In the genomic region with DNA sequence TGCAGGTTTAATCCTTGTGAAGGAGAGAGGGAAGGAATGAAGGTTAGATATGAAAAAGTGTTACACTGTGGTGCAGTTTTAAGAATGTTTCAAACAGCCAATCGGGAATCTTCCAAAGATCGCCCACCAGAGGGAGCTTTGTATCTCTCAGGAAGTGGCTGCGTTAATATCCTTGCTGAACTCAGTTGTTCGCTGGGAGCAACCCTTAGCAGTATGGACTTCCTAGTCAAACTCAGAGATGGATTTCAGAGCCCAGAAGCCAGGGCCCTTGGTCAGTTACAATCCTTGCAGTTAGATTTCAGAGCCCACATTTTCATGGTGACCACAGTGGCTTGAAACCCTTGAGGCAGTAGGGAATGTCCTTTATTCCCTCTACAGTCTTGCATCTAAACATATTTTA, we compare ENCODE assay signal across 9 cellular contexts.
A peak's percentile ranks its signal among the peaks of the same experiment; 100 is the strongest.
DNase-seq lines count a peak whose midpoint lies in the region; ATAC-seq and TF ChIP-seq lines count a peak whose summit lies in the region.
"Had no signal": no experiment of that assay in that cellular context is flagged by ENCODE, and none has a peak within 500 bp of the region (broad histone marks: within the 10 kb centered on the region; RNA-seq: fewer than 3 reads in every experiment).

No MANE protein-coding gene starts in this region.

- H3K27me3 Mint-ChIP-seq in IgD-negative memory B cell, result no peaks in the 10 kb centered on the region
- H3K27me3 Mint-ChIP-seq: naive B cell had no signal

- peaks cover 10 to 38% (median 31%) of the 10 kb centered on the region in 3 donors for H3K4me1 Mint-ChIP-seq in IgD-negative memory B cell

- ATAC-seq in RWPE2 (ENCODE audit: low read depth), result no peak
- ATAC-seq in HG03025 (IDR thresholded peaks at IDR 0.05; ENCODE audit: low FRiP score, unreplicated experiment), result no peak
- ATAC-seq in HG02623 (IDR thresholded peaks at IDR 0.05; ENCODE audit: unreplicated experiment), result no peak

- H3K36me3 Mint-ChIP-seq in IgD-negative memory B cell, result no peaks in the 10 kb centered on the region
- H3K36me3 Mint-ChIP-seq: naive B cell had no signal

- TF ChIP-seq CTCF in DOHH2 (IDR thresholded peaks at IDR 0.05; ENCODE audit: low read depth, low read length, poor library complexity, severe bottlenecking) (peak; percentile 66), RWPE2 (IDR thresholded peaks at IDR 0.05; ENCODE audit: poor library complexity, severe bottlenecking) (peak; percentile 54)

- H3K4me3 ChIP-seq in DOHH2 (ENCODE audit: low read length), result no peak overlapping the region
- no peak overlapping the region for H3K4me3 ChIP-seq in RWPE2 (ENCODE audit: severe bottlenecking)

- no peaks in the 10 kb centered on the region for H3K27me3 ChIP-seq in DOHH2 (ENCODE audit: control insufficient read depth, low read length)
- no peaks in the 10 kb centered on the region for H3K27me3 ChIP-seq in RWPE2 (ENCODE audit: insufficient read depth, poor library complexity, severe bottlenecking)

- H3K27ac Mint-ChIP-seq in IgD-negative memory B cell, result peak overlapping the region; percentile 54 to 70 (median 58)

- H3K9me2 ChIP-seq in DOHH2 (replicated peaks; ENCODE audit: control insufficient read depth, low read length), result no peaks in the 10 kb centered on the region

- no peaks in the 10 kb centered on the region for H3K9me3 ChIP-seq in DOHH2 (ENCODE audit: control insufficient read depth, insufficient read depth, low read length)
- H3K9me3 ChIP-seq in RWPE2 (ENCODE audit: severe bottlenecking), result no peaks in the 10 kb centered on the region

- no peaks in the 10 kb centered on the region for H4K20me1 ChIP-seq in DOHH2 (ENCODE audit: control insufficient read depth, insufficient read depth, low read depth, low read length)

- no peak overlapping the region for H3K4me3 Mint-ChIP-seq in IgD-negative memory B cell
- H3K4me3 Mint-ChIP-seq: naive B cell had no signal

- no peaks in the 10 kb centered on the region for H3F3A ChIP-seq in DOHH2 (ENCODE audit: control insufficient read depth, insufficient read depth)

- H3K36me3 ChIP-seq in DOHH2 (ENCODE audit: control insufficient read depth, low read length), result no peaks in the 10 kb centered on the region
- no peaks in the 10 kb centered on the region for H3K36me3 ChIP-seq in RWPE2 (ENCODE audit: low read depth)

- H3K9me3 Mint-ChIP-seq in IgD-negative memory B cell, result no peaks in the 10 kb centered on the region
- H3K9me3 Mint-ChIP-seq: naive B cell had no signal

- H3K4me1 ChIP-seq in DOHH2 (ENCODE audit: control insufficient read depth, low read length) (peaks cover 38% of the 10 kb centered on the region), RWPE2 (ENCODE audit: insufficient read depth, poor library complexity, severe bottlenecking) (no peaks in the 10 kb centered on the region)

- DNase-seq in RWPE2 (ENCODE audit: low spot score) (no peak), fibroblast of the conjunctiva (ENCODE audit: low read depth) (peak; percentile 31), putamen (ENCODE audit: low spot score) (peak; percentile 7), GF-D8 (lab: John Stamatoyannopoulos, UW) (no peak)
- DNase-seq: naive B cell had no signal

- no peaks in the 10 kb centered on the region for H3K79me2 ChIP-seq in DOHH2 (ENCODE audit: control insufficient read depth, low read length)

- H3K27ac ChIP-seq in DOHH2 (ENCODE audit: low read depth, low read length) (no peak overlapping the region), RWPE2 (ENCODE audit: poor library complexity, severe bottlenecking) (no peak overlapping the region)

- H3K4me2 ChIP-seq in DOHH2 (ENCODE audit: low read length), result peak overlapping the region; percentile 32; the same call in 1 of the 2 replicates

Comparison
In these comparisons a context has a peak if more than half of its experiments do, and no peak if none do; other contexts are left out.
1. DNase-seq: peak in fibroblast of the conjunctiva (single experiment) and putamen (single experiment); none in RWPE2 (single experiment) and GF-D8 (single experiment).